ENCODE assay signal across 22 cellular contexts in the genomic region with DNA sequence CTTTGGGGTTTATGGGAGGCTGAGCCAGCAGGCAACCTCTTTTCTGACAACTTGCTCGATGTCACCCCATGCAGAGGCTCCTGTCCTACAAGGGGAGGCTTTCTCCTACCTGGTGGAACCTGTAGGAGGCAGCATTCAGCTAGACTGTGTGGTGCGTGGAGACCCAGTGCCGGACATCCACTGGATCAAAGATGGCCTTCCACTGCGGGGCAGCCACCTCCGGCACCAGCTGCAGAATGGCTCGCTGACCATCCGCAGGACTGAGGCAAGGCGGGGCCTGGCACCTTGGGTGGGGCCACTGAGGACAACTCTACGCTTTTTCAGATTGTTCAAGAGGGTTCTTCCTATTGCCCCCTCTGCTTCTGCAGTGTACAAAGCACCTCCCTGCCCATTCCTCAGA.
"Had no signal": no experiment of that assay in that cellular context is flagged by ENCODE, and none has a peak within 500 bp of the region (broad histone marks: within the 10 kb centered on the region; RNA-seq: fewer than 3 reads in every experiment).

No MANE protein-coding gene starts in this region.

- H3K36me3 ChIP-seq: left ventricle myocardium inferior had no signal

- H3K4me1 ChIP-seq: left ventricle myocardium inferior, testis had no signal

- H3K4me3 Mint-ChIP-seq: activated CD4-positive, alpha-beta T cell treated with anti-CD3 and anti-CD28 coated beads, Interleukin-2, amount 10 ng/mL, durations not matched to agents 7 days and 5 days; activated CD8-positive, alpha-beta memory T cell treated with anti-CD3 and anti-CD28 coated beads, Interleukin-2, amount 10 ng/mL, durations not matched to agents 7 days and 5 days; activated CD8-positive, alpha-beta T cell treated with anti-CD3 and anti-CD28 coated beads for 36 hours; activated naive CD4-positive, alpha-beta T cell treated with anti-CD3 and anti-CD28 coated beads, Interleukin-2, amount 10 ng/mL, durations not matched to agents 7 days and 5 days; immature natural killer cell; naive thymus-derived CD4-positive, alpha-beta T cell; neural crest cell; T-helper 2 cell treated with Interferon-gamma antibody and Interleukin-4, amounts not matched to agents 5 μg/mL and 100 μg/mL, for 36 hours; type B pancreatic cell had no signal

- H3K27me3 Mint-ChIP-seq: activated CD8-positive, alpha-beta T cell treated with anti-CD3 and anti-CD28 coated beads for 36 hours; progenitor cell of endocrine pancreas had no signal

- H3K9me3 Mint-ChIP-seq: activated CD4-positive, alpha-beta T cell treated with anti-CD3 and anti-CD28 coated beads, Interleukin-2, amount 10 ng/mL, durations not matched to agents 7 days and 5 days; activated CD8-positive, alpha-beta T cell treated with anti-CD3 and anti-CD28 coated beads for 36 hours; activated naive CD4-positive, alpha-beta T cell treated with anti-CD3 and anti-CD28 coated beads, Interleukin-2, amount 10 ng/mL, durations not matched to agents 7 days and 5 days; immature natural killer cell; naive thymus-derived CD4-positive, alpha-beta T cell; neural crest cell; T-helper 2 cell treated with Interferon-gamma antibody and Interleukin-4, amounts not matched to agents 5 μg/mL and 100 μg/mL, for 36 hours; type B pancreatic cell had no signal

- H3K27ac Mint-ChIP-seq: activated CD4-positive, alpha-beta T cell treated with anti-CD3 and anti-CD28 coated beads, Interleukin-2, amount 10 ng/mL, durations not matched to agents 7 days and 5 days; activated CD8-positive, alpha-beta memory T cell treated with anti-CD3 and anti-CD28 coated beads, Interleukin-2, amount 10 ng/mL, durations not matched to agents 7 days and 5 days; activated CD8-positive, alpha-beta T cell treated with anti-CD3 and anti-CD28 coated beads for 36 hours; activated naive CD4-positive, alpha-beta T cell treated with anti-CD3 and anti-CD28 coated beads, Interleukin-2, amount 10 ng/mL, durations not matched to agents 7 days and 5 days; immature natural killer cell; progenitor cell of endocrine pancreas; T-helper 2 cell treated with Interferon-gamma antibody and Interleukin-4, amounts not matched to agents 5 μg/mL and 100 μg/mL, for 36 hours; type B pancreatic cell had no signal

- H3K9me3 ChIP-seq: left ventricle myocardium inferior, testis had no signal

- H3K4me3 ChIP-seq: left ventricle myocardium inferior, testis had no signal

- H3K27ac ChIP-seq: foreskin keratinocyte, left ventricle myocardium inferior, testis, VCaP had no signal

- H3K36me3 Mint-ChIP-seq: activated CD8-positive, alpha-beta memory T cell treated with anti-CD3 and anti-CD28 coated beads, Interleukin-2, amount 10 ng/mL, durations not matched to agents 7 days and 5 days; activated naive CD4-positive, alpha-beta T cell treated with anti-CD3 and anti-CD28 coated beads, Interleukin-2, amount 10 ng/mL, durations not matched to agents 7 days and 5 days; immature natural killer cell; naive thymus-derived CD4-positive, alpha-beta T cell; type B pancreatic cell had no signal

- DNase-seq: activated CD4-positive, alpha-beta T cell treated with anti-CD3 and anti-CD28 coated beads, Interleukin-2, amount 10 ng/mL, durations not matched to agents 7 days and 5 days; activated CD4-positive, CD25-positive, alpha-beta regulatory T cell treated with anti-CD3 and anti-CD28 coated beads, Interleukin-2, amount 50 U/mL, for 72 hours; activated CD8-positive, alpha-beta memory T cell treated with anti-CD3 and anti-CD28 coated beads, Interleukin-2, amount 10 ng/mL, durations not matched to agents 7 days and 5 days; activated CD8-positive, alpha-beta T cell treated with anti-CD3 and anti-CD28 coated beads for 36 hours; activated effector memory CD4-positive, alpha-beta T cell treated with anti-CD3 and anti-CD28 coated beads, Interleukin-2, amount 50 U/mL, for 16 hours; activated naive CD4-positive, alpha-beta T cell treated with anti-CD3 and anti-CD28 coated beads, Interleukin-2, amount 10 ng/mL, durations not matched to agents 7 days and 5 days; activated T-cell treated with anti-CD3 and anti-CD28 coated beads for 4 hours; amygdala; foreskin keratinocyte; immature natural killer cell; kidney glomerular epithelial cell; left ventricle myocardium inferior; naive thymus-derived CD4-positive, alpha-beta T cell; retina; stimulated activated CD4-positive, alpha-beta T cell treated with anti-CD3 and anti-CD28 coated beads, Interleukin-2, amount 100 ng/mL, for 48 hours; stimulated activated naive CD4-positive, alpha-beta T cell; testis had no signal

- H3K4me1 Mint-ChIP-seq: activated CD4-positive, alpha-beta T cell treated with anti-CD3 and anti-CD28 coated beads, Interleukin-2, amount 10 ng/mL, durations not matched to agents 7 days and 5 days; activated CD8-positive, alpha-beta memory T cell treated with anti-CD3 and anti-CD28 coated beads, Interleukin-2, amount 10 ng/mL, durations not matched to agents 7 days and 5 days; activated naive CD4-positive, alpha-beta T cell treated with anti-CD3 and anti-CD28 coated beads, Interleukin-2, amount 10 ng/mL, durations not matched to agents 7 days and 5 days; immature natural killer cell; naive thymus-derived CD4-positive, alpha-beta T cell; neural crest cell had no signal

- H3K27me3 ChIP-seq: testis had no signal

- ATAC-seq: activated CD8-positive, alpha-beta memory T cell treated with anti-CD3 and anti-CD28 coated beads, Interleukin-2, amount 10 ng/mL, durations not matched to agents 7 days and 5 days; activated CD8-positive, alpha-beta T cell treated with anti-CD3 and anti-CD28 coated beads for 36 hours; foreskin keratinocyte; naive thymus-derived CD4-positive, alpha-beta T cell had no signal
